1 cellular context compared by ENCODE assay signal in the genomic region with DNA sequence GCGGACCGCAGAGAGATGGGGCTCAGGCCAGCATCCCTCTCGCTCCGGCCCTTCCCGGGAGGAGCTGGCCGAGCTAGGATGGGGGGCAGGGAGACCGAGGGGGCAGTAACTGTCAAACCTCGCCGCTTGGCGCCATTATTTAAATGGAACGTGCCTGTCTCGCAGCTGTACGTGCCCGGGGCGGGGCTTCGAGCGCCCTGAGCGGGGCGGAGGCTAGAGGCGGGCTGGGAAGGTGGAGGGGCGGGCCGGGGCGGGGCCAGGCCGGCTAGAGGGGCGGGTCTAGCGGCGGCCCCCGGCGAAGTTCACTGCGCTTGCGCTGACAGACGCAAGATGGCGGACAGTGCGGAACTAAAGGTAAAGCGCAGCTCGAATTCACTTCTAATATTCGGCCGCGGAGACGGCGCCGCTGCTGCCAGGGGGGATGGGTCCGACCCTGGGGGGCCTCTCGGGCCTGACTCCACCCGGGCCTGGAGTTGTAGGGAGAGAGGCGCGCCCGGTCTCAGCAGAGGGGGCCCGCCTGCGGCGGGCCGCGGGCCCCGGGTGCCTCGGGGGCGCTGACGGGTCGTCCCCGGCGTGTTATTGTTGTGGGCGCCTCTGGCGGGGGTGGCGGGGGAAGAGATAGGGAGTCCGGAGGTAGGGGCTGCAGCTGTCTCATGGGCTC.
TF ChIP-seq lines count a peak whose summit lies in the region.

PIAS1 (plus strand) TSS at position 319 of the 661 bp plus-strand sequence; CDS start at position 331, 12 bp downstream.

TF ChIP-seq in K562, 482 proteins besides CTCF, POLR2A, EP300 and RAD21 (continued from another document):
- TF ChIP-seq, protein P1, sequence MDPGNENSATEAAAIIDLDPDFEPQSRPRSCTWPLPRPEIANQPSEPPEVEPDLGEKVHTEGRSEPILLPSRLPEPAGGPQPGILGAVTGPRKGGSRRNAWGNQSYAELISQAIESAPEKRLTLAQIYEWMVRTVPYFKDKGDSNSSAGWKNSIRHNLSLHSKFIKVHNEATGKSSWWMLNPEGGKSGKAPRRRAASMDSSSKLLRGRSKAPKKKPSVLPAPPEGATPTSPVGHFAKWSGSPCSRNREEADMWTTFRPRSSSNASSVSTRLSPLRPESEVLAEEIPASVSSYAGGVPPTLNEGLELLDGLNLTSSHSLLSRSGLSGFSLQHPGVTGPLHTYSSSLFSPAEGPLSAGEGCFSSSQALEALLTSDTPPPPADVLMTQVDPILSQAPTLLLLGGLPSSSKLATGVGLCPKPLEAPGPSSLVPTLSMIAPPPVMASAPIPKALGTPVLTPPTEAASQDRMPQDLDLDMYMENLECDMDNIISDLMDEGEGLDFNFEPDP (CRISPR knock-in tag; IDR thresholded peaks at IDR 0.05), result no peak
- TF ChIP-seq ZNF766 (CRISPR knock-in tag; conservative IDR thresholded peaks at IDR 0.05), result no peak
- peak; percentile 37 for TF ChIP-seq SIN3B (IDR thresholded peaks at IDR 0.05; ENCODE audit: low read depth)
- 0 out of 2 replicates have a peak, but pooled peaks have one; percentile 22 for TF ChIP-seq SOX6 (IDR thresholded peaks at IDR 0.05)
- peak in 1 of 3 experiments; percentile 62; a peak in 1 of 6 replicates for TF ChIP-seq ZBTB11 (CRISPR knock-in tag; IDR thresholded peaks at IDR 0.05)
- peak; percentile 84 for TF ChIP-seq SUPT5H (IDR thresholded peaks at IDR 0.05)
- no peak; the same call in 1 of the 2 replicates for TF ChIP-seq ZKSCAN1 (IDR thresholded peaks at IDR 0.05; ENCODE audit: low read depth, low read length)
- TF ChIP-seq ATF1 (CRISPR knock-in tag; IDR thresholded peaks at IDR 0.05), result no peak
- peak; percentile 59 for TF ChIP-seq ATF1 (tag; IDR thresholded peaks at IDR 0.05)
- TF ChIP-seq TCF7 (IDR thresholded peaks at IDR 0.05; ENCODE audit: borderline replicate concordance), result no peak
- no peak for TF ChIP-seq ZNF24 (IDR thresholded peaks at IDR 0.05)
- peak; percentile 57 for TF ChIP-seq RB1 (IDR thresholded peaks at IDR 0.05; ENCODE audit: low read depth)
- TF ChIP-seq, protein P2, sequence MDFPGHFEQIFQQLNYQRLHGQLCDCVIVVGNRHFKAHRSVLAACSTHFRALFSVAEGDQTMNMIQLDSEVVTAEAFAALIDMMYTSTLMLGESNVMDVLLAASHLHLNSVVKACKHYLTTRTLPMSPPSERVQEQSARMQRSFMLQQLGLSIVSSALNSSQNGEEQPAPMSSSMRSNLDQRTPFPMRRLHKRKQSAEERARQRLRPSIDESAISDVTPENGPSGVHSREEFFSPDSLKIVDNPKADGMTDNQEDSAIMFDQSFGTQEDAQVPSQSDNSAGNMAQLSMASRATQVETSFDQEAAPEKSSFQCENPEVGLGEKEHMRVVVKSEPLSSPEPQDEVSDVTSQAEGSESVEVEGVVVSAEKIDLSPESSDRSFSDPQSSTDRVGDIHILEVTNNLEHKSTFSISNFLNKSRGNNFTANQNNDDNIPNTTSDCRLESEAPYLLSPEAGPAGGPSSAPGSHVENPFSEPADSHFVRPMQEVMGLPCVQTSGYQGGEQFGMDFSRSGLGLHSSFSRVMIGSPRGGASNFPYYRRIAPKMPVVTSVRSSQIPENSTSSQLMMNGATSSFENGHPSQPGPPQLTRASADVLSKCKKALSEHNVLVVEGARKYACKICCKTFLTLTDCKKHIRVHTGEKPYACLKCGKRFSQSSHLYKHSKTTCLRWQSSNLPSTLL (IDR thresholded peaks at IDR 0.05), result no peak; the same call in 1 of the 2 replicates
- TF ChIP-seq NR2C2 (CRISPR knock-in tag; IDR thresholded peaks at IDR 0.05), result peak; percentile 77
- TF ChIP-seq NR2C2 (tag; IDR thresholded peaks at IDR 0.05), result peak; percentile 70; the same call in 1 of the 2 replicates
TF ChIP-seq in K562: peak in this region for 105.
